8 cellular contexts compared by ENCODE assay signal in genomic region chr2:64989982-64990614, GRCh38. TPM values are rescaled to one million over a fixed set of nuclear protein-coding genes. Genes with fewer than 3 reads are reported as not detected.
A peak's percentile ranks its signal among the peaks of the same experiment; 100 is the strongest.
DNase-seq lines count a peak whose midpoint lies in the region; ATAC-seq and TF ChIP-seq lines count a peak whose summit lies in the region.

No MANE protein-coding gene starts in this region.

- H3K27me3 ChIP-seq in mucosa of stomach (ENCODE audit: control insufficient read depth, insufficient read depth, low read length): no peaks in the 10 kb centered on the region

- no peak for TF ChIP-seq CTCF in omental fat pad (IDR thresholded peaks at IDR 0.05)

- peak overlapping the region; percentile 62 for H3K9ac ChIP-seq in mucosa of stomach (ENCODE audit: low read length)

- H3K27ac ChIP-seq in caudate nucleus (ENCODE audit: low read depth, low read length): peak overlapping the region; percentile 52

- no peaks in the 10 kb centered on the region for H3K36me3 ChIP-seq in mucosa of stomach (ENCODE audit: control insufficient read depth, insufficient read depth, low read length)

- no peaks in the 10 kb centered on the region for H3K9me3 ChIP-seq in mucosa of stomach (ENCODE audit: control insufficient read depth, low read length)

- H3K4me1 ChIP-seq in mucosa of stomach (ENCODE audit: control insufficient read depth, insufficient read depth, low read length): peaks cover 14% of the 10 kb centered on the region

- ATAC-seq in omental fat pad (ENCODE audit: low FRiP score) (no peak), GM18868 (IDR thresholded peaks at IDR 0.05; ENCODE audit: unreplicated experiment) (no peak)

- H3K4me3 ChIP-seq in mucosa of stomach (ENCODE audit: low read length): peak overlapping the region; percentile 52

- DNase-seq in activated naive CD4-positive, alpha-beta T cell treated with Interleukin-2 at 50 U/mL for 16 hours: peak; percentile 4
- no peak for DNase-seq in activated naive CD4-positive, alpha-beta T cell treated with anti-CD3 and anti-CD28 coated beads, Interleukin-2, amount 50 U/mL, for 16 hours
- peak; percentile 26 for DNase-seq in NCI-H2227 treated with DMSO at 0.1 percent for 48 hours (lab: John Stamatoyannopoulos, UW)
- peak in 15 of 61 donors; percentile 8 to 47 (median 23) for DNase-seq in caudate nucleus (lab: John Stamatoyannopoulos, UW)
- DNase-seq in omental fat pad (ENCODE audit: low spot score): no peak
- DNase-seq in cerebellar nuclear complex (lab: John Stamatoyannopoulos, UW): no peak

RNA-seq across cellular contexts. Expression of gene SLC1A4, which starts 0.9 kb away (rescaled TPM):
- total RNA-seq in omental fat pad: 10 to 100 TPM in 1 of 4 donors, 1 to 10 TPM in 3; 6.5 to 14.4 (median 7.0) TPM

Comparison
In these comparisons a context has a peak if more than half of its experiments do, and no peak if none do; other contexts are left out.
1. DNase-seq: peak in activated naive CD4-positive, alpha-beta T cell treated with Interleukin-2 at 50 U/mL for 16 hours (single experiment) and NCI-H2227 treated with DMSO at 0.1 percent for 48 hours (single experiment); none in activated naive CD4-positive, alpha-beta T cell treated with anti-CD3 and anti-CD28 coated beads, Interleukin-2, amount 50 U/mL, for 16 hours (single experiment), omental fat pad (single experiment) and cerebellar nuclear complex (0 of 2).